ENCODE assay signal across 8 cellular contexts in genomic region chr9:35114921-35115341, GRCh38. TPM values are rescaled to one million over a fixed set of nuclear protein-coding genes. Genes with fewer than 3 reads are reported as not detected.
DNase-seq lines count a peak whose midpoint lies in the region; ATAC-seq and TF ChIP-seq lines count a peak whose summit lies in the region.

No MANE protein-coding gene starts in this region.

- peaks cover 5 to 68% (median 49%) of the 10 kb centered on the region in 4 donors for H3K4me1 Mint-ChIP-seq in CD4-positive, CD25-positive, alpha-beta regulatory T cell

- H3K4me3 ChIP-seq in CD4-positive, CD25-positive, alpha-beta regulatory T cell (ENCODE audit: low read depth, low read length) = peak overlapping the region; percentile 85
- H3K4me3 ChIP-seq in HUES6 (ENCODE audit: low read depth, low read length) = peak overlapping the region; percentile 98
- peak overlapping the region; percentile 70 for H3K4me3 ChIP-seq in WERI-Rb-1 (ENCODE audit: low read depth, low read length)

- H3K9me3 ChIP-seq in CD4-positive, CD25-positive, alpha-beta regulatory T cell (ENCODE audit: control insufficient read depth in 2 of 2, low read length in 2 of 2) = no peaks in the 10 kb centered on the region
- H3K9me3 ChIP-seq in HUES6 (ENCODE audit: control insufficient read depth, insufficient read depth, low read depth, low read length) (no peaks in the 10 kb centered on the region), WERI-Rb-1 (ENCODE audit: severe bottlenecking) (no peaks in the 10 kb centered on the region)

- H3K36me3 Mint-ChIP-seq in CD4-positive, CD25-positive, alpha-beta regulatory T cell = no peaks in the 10 kb centered on the region

- no peak for TF ChIP-seq POLR2A in erythroblast (IDR thresholded peaks at IDR 0.05; ENCODE audit: low read length)

- H3K27ac ChIP-seq in CD4-positive, CD25-positive, alpha-beta regulatory T cell (ENCODE audit: insufficient read depth, low read length, poor library complexity, severe bottlenecking) = peak overlapping the region; percentile 92
- H3K27ac ChIP-seq in HUES6 (ENCODE audit: low read depth, low read length) (peak overlapping the region; percentile 15; the same call in 1 of the 2 replicates), WERI-Rb-1 (peak overlapping the region; percentile 70)

- peaks cover 4% of the 10 kb centered on the region for H3K27me3 Mint-ChIP-seq in CD4-positive, CD25-positive, alpha-beta regulatory T cell

- peaks cover 51% of the 10 kb centered on the region for H3K4me1 ChIP-seq in CD4-positive, CD25-positive, alpha-beta regulatory T cell (ENCODE audit: control insufficient read depth, insufficient read depth, low read length, poor library complexity, severe bottlenecking)
- H3K4me1 ChIP-seq in HUES6 (ENCODE audit: control insufficient read depth, insufficient read depth, low read length) = peaks cover 36% of the 10 kb centered on the region

- peak in 2 of 3 donors; percentile 26 to 71 for DNase-seq in CD4-positive, CD25-positive, alpha-beta regulatory T cell
- DNase-seq in WERI-Rb-1 = peak; percentile 36
- DNase-seq in erythroblast (lab: John Stamatoyannopoulos, UW) = peak; percentile 78 to 82
- peak; percentile 42 for DNase-seq in mucosa of gallbladder (ENCODE audit: low spot score)
- peak; percentile 71 for DNase-seq in ureter (ENCODE audit: low spot score)
- no peak for DNase-seq in activated gamma-delta T cell (lab: John Stamatoyannopoulos, UW)
- DNase-seq in SHP77 (lab: John Stamatoyannopoulos, UW) = no peak

- H3K36me3 ChIP-seq in CD4-positive, CD25-positive, alpha-beta regulatory T cell (ENCODE audit: control insufficient read depth, insufficient read depth, low read length) = no peaks in the 10 kb centered on the region
- H3K36me3 ChIP-seq in HUES6 (ENCODE audit: control insufficient read depth, insufficient read depth, low read length) = no peaks in the 10 kb centered on the region
- no peaks in the 10 kb centered on the region for H3K36me3 ChIP-seq in WERI-Rb-1

- H3K27me3 ChIP-seq in CD4-positive, CD25-positive, alpha-beta regulatory T cell (ENCODE audit: control insufficient read depth, insufficient read depth, low read length) = no peaks in the 10 kb centered on the region
- H3K27me3 ChIP-seq in HUES6 (ENCODE audit: control insufficient read depth, insufficient read depth, low read length) = no peaks in the 10 kb centered on the region
- H3K27me3 ChIP-seq in WERI-Rb-1 (ENCODE audit: insufficient read depth, low read depth, severe bottlenecking) = no peaks in the 10 kb centered on the region

- TF ChIP-seq CTCF in WERI-Rb-1 (IDR thresholded peaks at IDR 0.05; ENCODE audit: low read depth, low read length) = no peak

- peak overlapping the region; percentile 92 to 98 (median 96) for H3K4me3 Mint-ChIP-seq in CD4-positive, CD25-positive, alpha-beta regulatory T cell

- no peak for ATAC-seq in CD4-positive, CD25-positive, alpha-beta regulatory T cell (ENCODE audit: low read depth in 2 of 2)

- H3K27ac Mint-ChIP-seq in CD4-positive, CD25-positive, alpha-beta regulatory T cell = peak overlapping the region; percentile 89 to 97 (median 93)

- H3K9me3 Mint-ChIP-seq in CD4-positive, CD25-positive, alpha-beta regulatory T cell = no peaks in the 10 kb centered on the region

- peak overlapping the region; percentile 69 for H3K9ac ChIP-seq in HUES6 (ENCODE audit: low read length)

RNA-seq across cellular contexts. Expression of gene ATOSB, which starts 0.7 kb away (rescaled TPM):
- 7.2 TPM for total RNA-seq in CD4-positive, CD25-positive, alpha-beta regulatory T cell
- 1 to 10 TPM; 2.1 to 5.1 (median 3.5) TPM for polyA plus RNA-seq in CD4-positive, CD25-positive, alpha-beta regulatory T cell
- 18.3 TPM for total RNA-seq in mucosa of gallbladder
- 11.5 TPM for total RNA-seq in ureter

RNA-seq across cellular contexts. Expression of gene STOML2, which starts 12.0 kb away (rescaled TPM):
- total RNA-seq in CD4-positive, CD25-positive, alpha-beta regulatory T cell = 35.7 TPM
- polyA plus RNA-seq in CD4-positive, CD25-positive, alpha-beta regulatory T cell = 100 to 1,000 TPM in 1 of 4 donors, 10 to 100 TPM in 3; 87.6 to 107 (median 93.7) TPM
- 94.9 TPM for total RNA-seq in mucosa of gallbladder
- 100 TPM for total RNA-seq in ureter

RNA-seq across cellular contexts. Expression of gene PIGO, which starts 18.5 kb away (rescaled TPM):
- 18.3 TPM for total RNA-seq in CD4-positive, CD25-positive, alpha-beta regulatory T cell
- 10 to 100 TPM; 22.0 to 31.5 (median 26.4) TPM for polyA plus RNA-seq in CD4-positive, CD25-positive, alpha-beta regulatory T cell
- total RNA-seq in mucosa of gallbladder (35.9 TPM), ureter (35.2 TPM)

RNA-seq across cellular contexts. Expression of gene FANCG, which starts 35.2 kb away (rescaled TPM):
- total RNA-seq in CD4-positive, CD25-positive, alpha-beta regulatory T cell = 23.7 TPM
- 10 to 100 TPM in 2 of 4 donors, 1 to 10 TPM in 2; 8.6 to 12.8 (median 9.6) TPM for polyA plus RNA-seq in CD4-positive, CD25-positive, alpha-beta regulatory T cell
- 17.4 TPM for total RNA-seq in mucosa of gallbladder
- total RNA-seq in ureter = 19.3 TPM

RNA-seq across cellular contexts. Expression of gene VCP, which starts 42.5 kb away (rescaled TPM):
- total RNA-seq in CD4-positive, CD25-positive, alpha-beta regulatory T cell = 259 TPM
- polyA plus RNA-seq in CD4-positive, CD25-positive, alpha-beta regulatory T cell = 100 to 1,000 TPM; 205 to 260 (median 237) TPM
- total RNA-seq in mucosa of gallbladder (243 TPM), ureter (217 TPM)

Comparison
In these comparisons a context has a peak if more than half of its experiments do, and no peak if none do; other contexts are left out.
1. DNase-seq: peak in CD4-positive, CD25-positive, alpha-beta regulatory T cell (2 of 3), WERI-Rb-1 (single experiment), erythroblast (2 of 2), mucosa of gallbladder (single experiment) and ureter (single experiment); none in activated gamma-delta T cell (single experiment) and SHP77 (0 of 2).
2. H3K27ac ChIP-seq: peak in every context shown above with its lines; median percentile 92 in CD4-positive, CD25-positive, alpha-beta regulatory T cell; 70 in WERI-Rb-1; 15 in HUES6.
3. Peak in every context shown above with its lines, with median percentiles within 50 percentile points of each other: H3K4me3 ChIP-seq.